ENCODE assay signal across 19 cellular contexts in genomic region chr17:76631821-76632565, GRCh38. TPM values are rescaled to one million over a fixed set of nuclear protein-coding genes. Genes with fewer than 3 reads are reported as not detected.
DNase-seq lines count a peak whose midpoint lies in the region; ATAC-seq, FAIRE-seq and TF ChIP-seq lines count a peak whose summit lies in the region.
"Had no signal": no experiment of that assay in that cellular context is flagged by ENCODE, and none has a peak within 500 bp of the region (broad histone marks: within the 10 kb centered on the region; RNA-seq: fewer than 3 reads in every experiment).

No MANE protein-coding gene starts in this region.

- H3K27ac Mint-ChIP-seq in mesothelial cell of epicardium = peak overlapping the region; percentile 77
- H3K27ac Mint-ChIP-seq in endothelial cell (ENCODE audit: unreplicated experiment) = no peak overlapping the region
- H3K27ac Mint-ChIP-seq: activated CD8-positive, alpha-beta T cell treated with anti-CD3 and anti-CD28 coated beads, Interleukin-2, amount 10 ng/mL, durations not matched to agents 7 days and 5 days had no signal

- intact Hi-C loops in upper lobe of right lung (cut with DNase I) = no loop called here

- H3K4me3 ChIP-seq in bronchial epithelial cell (ENCODE audit: low read depth, low read length) = no peak overlapping the region
- H3K4me3 ChIP-seq in upper lobe of right lung = no peak overlapping the region
- H3K4me3 ChIP-seq: A549, SK-N-MC, upper lobe of left lung had no signal

- ATAC-seq in upper lobe of right lung = peak; percentile 84
- ATAC-seq in HG03442 (IDR thresholded peaks at IDR 0.05; ENCODE audit: unreplicated experiment) = no peak
- ATAC-seq in HG03108 (IDR thresholded peaks at IDR 0.05; ENCODE audit: unreplicated experiment) = no peak
- ATAC-seq: A549; activated CD8-positive, alpha-beta T cell treated with anti-CD3 and anti-CD28 coated beads, Interleukin-2, amount 10 ng/mL, durations not matched to agents 7 days and 5 days had no signal

- H3K9me3 Mint-ChIP-seq in mesothelial cell of epicardium (no peaks in the 10 kb centered on the region), endothelial cell (ENCODE audit: unreplicated experiment) (no peaks in the 10 kb centered on the region)
- H3K9me3 Mint-ChIP-seq: CD8-positive, alpha-beta memory T cell had no signal

- H3K4me1 ChIP-seq in upper lobe of right lung = no peaks in the 10 kb centered on the region
- H3K4me1 ChIP-seq: A549 had no signal

- H3K9me3 ChIP-seq in upper lobe of right lung = no peaks in the 10 kb centered on the region
- H3K9me3 ChIP-seq: A549, upper lobe of left lung had no signal

- H3K27ac ChIP-seq in upper lobe of right lung = no peak overlapping the region
- H3K27ac ChIP-seq: A549, SK-N-MC had no signal

- TF ChIP-seq CTCF in bronchial epithelial cell (IDR thresholded peaks at IDR 0.05; ENCODE audit: insufficient read depth, low read length, severe bottlenecking) (no peak), mesothelial cell of epicardium (IDR thresholded peaks at IDR 0.05; ENCODE audit: unreplicated experiment) (no peak), upper lobe of right lung (IDR thresholded peaks at IDR 0.05) (no peak), endothelial cell (IDR thresholded peaks at IDR 0.05; ENCODE audit: unreplicated experiment) (no peak)

- H3K36me3 Mint-ChIP-seq in mesothelial cell of epicardium (no peaks in the 10 kb centered on the region), endothelial cell (ENCODE audit: low read depth, unreplicated experiment) (peaks cover 5% of the 10 kb centered on the region)

- no peaks in the 10 kb centered on the region for H3K27me3 ChIP-seq in bronchial epithelial cell (ENCODE audit: control insufficient read depth, insufficient read depth, low read length)
- H3K27me3 ChIP-seq in upper lobe of right lung = no peaks in the 10 kb centered on the region
- H3K27me3 ChIP-seq: upper lobe of left lung had no signal

- H3K4me3 Mint-ChIP-seq in mesothelial cell of epicardium = no peak overlapping the region
- H3K4me3 Mint-ChIP-seq in endothelial cell (ENCODE audit: unreplicated experiment) = no peak overlapping the region
- H3K4me3 Mint-ChIP-seq: activated CD8-positive, alpha-beta T cell treated with anti-CD3 and anti-CD28 coated beads, Interleukin-2, amount 10 ng/mL, durations not matched to agents 7 days and 5 days had no signal

- H3K4me1 Mint-ChIP-seq in mesothelial cell of epicardium (peaks cover 35% of the 10 kb centered on the region), endothelial cell (ENCODE audit: unreplicated experiment) (peaks cover 9% of the 10 kb centered on the region)

- FAIRE-seq in bronchial epithelial cell (lab: Jason Lieb, UNC) = peak; percentile 88
- FAIRE-seq: A549, GM19239, islet of Langerhans had no signal

- H3K36me3 ChIP-seq in bronchial epithelial cell (ENCODE audit: control insufficient read depth, insufficient read depth, low read length) = peaks cover 6% of the 10 kb centered on the region
- no peaks in the 10 kb centered on the region for H3K36me3 ChIP-seq in upper lobe of right lung
- H3K36me3 ChIP-seq: upper lobe of left lung had no signal

- DNase-seq in activated CD8-positive, alpha-beta memory T cell treated with anti-CD3 and anti-CD28 coated beads, Interleukin-2, amount 50 U/mL, for 4 hours = peak; percentile 24
- no peak for DNase-seq in activated CD8-positive, alpha-beta memory T cell treated with anti-CD3 and anti-CD28 coated beads, Interleukin-2, amount 50 U/mL, for 48 hours
- DNase-seq in bronchial epithelial cell (ENCODE audit: low read depth) (peak; percentile 73), mesothelial cell of epicardium (ENCODE audit: low spot score in 2 of 2, unreplicated experiment in 2 of 2) (no peak), upper lobe of right lung (no peak), endothelial cell (ENCODE audit: low spot score) (no peak)
- DNase-seq: activated CD8-positive, alpha-beta T cell treated with anti-CD3 and anti-CD28 coated beads, Interleukin-2, amount 10 ng/mL, durations not matched to agents 7 days and 5 days; activated effector memory CD4-positive, alpha-beta T cell treated with anti-CD3 and anti-CD28 coated beads, Interleukin-2, amount 50 U/mL, for 16 hours; posterior cingulate gyrus; stimulated activated CD4-positive, alpha-beta T cell treated with anti-CD3 and anti-CD28 coated beads, Interleukin-15, amount 100 ng/mL, for 24 hours had no signal

- no peaks in the 10 kb centered on the region for H3K27me3 Mint-ChIP-seq in mesothelial cell of epicardium (ENCODE audit: low read depth)
- H3K27me3 Mint-ChIP-seq in endothelial cell (ENCODE audit: unreplicated experiment) = peaks cover 2% of the 10 kb centered on the region

RNA-seq across cellular contexts. Expression of gene ST6GALNAC1, which starts 11.6 kb away (rescaled TPM):
- total RNA-seq in bronchial epithelial cell = 5.0 and 10.8 TPM in 2 replicates
- total RNA-seq in mesothelial cell of epicardium = 1.3 to 1.5 TPM (median 1.4 TPM) in 3 replicates
- total RNA-seq in upper lobe of right lung = 14.1 TPM
- total RNA-seq in endothelial cell (ENCODE audit: unreplicated experiment) = 0.77 TPM
- total RNA-seq: activated CD8-positive, alpha-beta T cell treated with anti-CD3 and anti-CD28 coated beads, Interleukin-2, amount 10 ng/mL, durations not matched to agents 7 days and 5 days; G401 had no signal

RNA-seq across cellular contexts. Expression of gene ST6GALNAC2, which starts 46.3 kb away (rescaled TPM):
- total RNA-seq in bronchial epithelial cell (38.4 and 64.4 TPM in 2 replicates), mesothelial cell of epicardium (1.3 to 1.9 TPM (median 1.5 TPM) in 3 replicates), upper lobe of right lung (24.5 TPM), endothelial cell (ENCODE audit: unreplicated experiment) (2.2 TPM)
- total RNA-seq: activated CD8-positive, alpha-beta T cell treated with anti-CD3 and anti-CD28 coated beads, Interleukin-2, amount 10 ng/mL, durations not matched to agents 7 days and 5 days had no signal

Comparison
In these comparisons a context has a peak if more than half of its experiments do, and no peak if none do; other contexts are left out.
1. DNase-seq: peak in activated CD8-positive, alpha-beta memory T cell treated with anti-CD3 and anti-CD28 coated beads, Interleukin-2, amount 50 U/mL, for 4 hours (single experiment) and bronchial epithelial cell (single experiment); none in activated CD8-positive, alpha-beta memory T cell treated with anti-CD3 and anti-CD28 coated beads, Interleukin-2, amount 50 U/mL, for 48 hours (single experiment), mesothelial cell of epicardium (0 of 2), upper lobe of right lung (single experiment) and endothelial cell (single experiment).